In genomic region chr3:73787620-73788019, GRCh38 we compare ENCODE assay signal across 27 cellular contexts.
DNase-seq lines count a peak whose midpoint lies in the region; ATAC-seq and TF ChIP-seq lines count a peak whose summit lies in the region.
"Had no signal": no experiment of that assay in that cellular context is flagged by ENCODE, and none has a peak within 500 bp of the region (broad histone marks: within the 10 kb centered on the region; RNA-seq: fewer than 3 reads in every experiment).

No MANE protein-coding gene starts in this region.

- no peaks in the 10 kb centered on the region for H3K79me2 ChIP-seq in mammary epithelial cell (ENCODE audit: insufficient read depth, low read length)

- H3K4me1 ChIP-seq in mammary epithelial cell (ENCODE audit: insufficient read depth, low read length) (peaks cover 22% of the 10 kb centered on the region), breast epithelium (no peaks in the 10 kb centered on the region)
- H3K4me1 ChIP-seq: left lung had no signal

- no peaks in the 10 kb centered on the region for H3K9me3 Mint-ChIP-seq in chondrocyte (ENCODE audit: low read depth)
- H3K9me3 Mint-ChIP-seq: activated T-helper 1 cell treated with anti-CD3 and anti-CD28 coated beads, Interleukin-12 subunit alpha, Interleukin-12 subunit beta, Interleukin-2, Interleukin-4 antibody, amounts not matched to agents 30 ng/mL and 10 ng/mL and 1 ng/mL, durations not matched to agents 14 hours and 24 hours and 36 hours; stimulated activated naive CD8-positive, alpha-beta T cell treated with anti-CD3 and anti-CD28 coated beads, Interleukin-15, amount 100 ng/mL, for 72 hours had no signal

- peak overlapping the region; percentile 30 for H2AFZ ChIP-seq in mammary epithelial cell (ENCODE audit: low read depth, low read length)

- no peaks in the 10 kb centered on the region for H4K20me1 ChIP-seq in mammary epithelial cell (ENCODE audit: insufficient read depth, low read length)

- in situ Hi-C loops in mammary epithelial cell (cut with MboI; ENCODE audit: low sequenced_read_pairs in 2 of 2), result no loop called here

- H3K36me3 ChIP-seq in mammary epithelial cell (ENCODE audit: insufficient read depth, low read length) (no peaks in the 10 kb centered on the region), breast epithelium (no peaks in the 10 kb centered on the region)
- H3K36me3 ChIP-seq: left lung, ovary, tibial nerve had no signal

- dilution Hi-C loops in mammary epithelial cell (cut with HindIII; ENCODE audit: low sequenced_read_pairs), result no loop called here

- no peak overlapping the region for H3K4me2 ChIP-seq in mammary epithelial cell (ENCODE audit: insufficient read depth, low read depth, low read length)

- CTCF ChIA-PET in mammary epithelial cell (lab: Charles Lee; ENCODE audit: low non-redundant PET), result no interaction called here

- BruUV-seq in mammary epithelial cell (replicated peaks; lab: Mats Ljungman, UMichigan), result no TSS peak

- ATAC-seq in HG03342 (IDR thresholded peaks at IDR 0.05; ENCODE audit: unreplicated experiment) (no peak), GM19324 (IDR thresholded peaks at IDR 0.05; ENCODE audit: low FRiP score, unreplicated experiment) (no peak)
- ATAC-seq: foreskin keratinocyte; left lung; naive thymus-derived CD4-positive, alpha-beta T cell; stimulated activated naive CD8-positive, alpha-beta T cell treated with anti-CD3 and anti-CD28 coated beads, Interleukin-15, amount 100 ng/mL, for 72 hours had no signal

- H3K36me3 Mint-ChIP-seq in chondrocyte (ENCODE audit: low read depth), result no peaks in the 10 kb centered on the region
- H3K36me3 Mint-ChIP-seq: immature natural killer cell; naive thymus-derived CD4-positive, alpha-beta T cell had no signal

- no peak overlapping the region for H3K9ac ChIP-seq in mammary epithelial cell (ENCODE audit: insufficient read depth, low read length)

- H3K9me3 ChIP-seq in mammary epithelial cell (replicated peaks; ENCODE audit: insufficient read depth, low read length) (no peaks in the 10 kb centered on the region), breast epithelium (no peaks in the 10 kb centered on the region)
- H3K9me3 ChIP-seq: left lung, ovary, tibial nerve had no signal

- peak overlapping the region; percentile 17 for H3K27ac Mint-ChIP-seq in chondrocyte (ENCODE audit: unreplicated experiment)
- H3K27ac Mint-ChIP-seq: activated B cell treated with CpG ODN at 0.5 μM for 24 hours; activated T-helper 1 cell treated with anti-CD3 and anti-CD28 coated beads, Interleukin-12 subunit alpha, Interleukin-12 subunit beta, Interleukin-2, Interleukin-4 antibody, amounts not matched to agents 30 ng/mL and 10 ng/mL and 1 ng/mL, durations not matched to agents 14 hours and 24 hours and 36 hours; CD8-positive, alpha-beta memory T cell; immature natural killer cell; naive thymus-derived CD4-positive, alpha-beta T cell; stimulated activated naive CD8-positive, alpha-beta T cell treated with anti-CD3 and anti-CD28 coated beads, Interleukin-15, amount 100 ng/mL, for 72 hours had no signal

- intact Hi-C loops in mammary epithelial cell (cut with micrococcal nuclease) (loop anchor here (2.0 kb wide), 1 partner anchor 21 kb away; no protein-coding TSS in a partner anchor), breast epithelium (cut with DNase I; ENCODE audit: low total_unique reads) (no loop called here)

- H3K27me3 Mint-ChIP-seq in chondrocyte (ENCODE audit: low read depth), result no peaks in the 10 kb centered on the region
- H3K27me3 Mint-ChIP-seq: activated B cell treated with CpG ODN at 0.5 μM for 24 hours; naive thymus-derived CD4-positive, alpha-beta T cell; stimulated activated naive CD8-positive, alpha-beta T cell treated with anti-CD3 and anti-CD28 coated beads, Interleukin-15, amount 100 ng/mL, for 72 hours had no signal

- no peaks in the 10 kb centered on the region for H3K27me3 ChIP-seq in mammary epithelial cell (ENCODE audit: insufficient read depth, low read length)
- H3K27me3 ChIP-seq in breast epithelium, result no peaks in the 10 kb centered on the region
- H3K27me3 ChIP-seq: foreskin keratinocyte, left lung, ovary, tibial nerve had no signal

- H3K4me3 Mint-ChIP-seq in chondrocyte (ENCODE audit: unreplicated experiment), result no peak overlapping the region
- H3K4me3 Mint-ChIP-seq: activated B cell treated with CpG ODN at 0.5 μM for 24 hours; activated T-helper 1 cell treated with anti-CD3 and anti-CD28 coated beads, Interleukin-12 subunit alpha, Interleukin-12 subunit beta, Interleukin-2, Interleukin-4 antibody, amounts not matched to agents 30 ng/mL and 10 ng/mL and 1 ng/mL, durations not matched to agents 14 hours and 24 hours and 36 hours; CD8-positive, alpha-beta memory T cell; immature natural killer cell; naive thymus-derived CD4-positive, alpha-beta T cell; stimulated activated naive CD8-positive, alpha-beta T cell treated with anti-CD3 and anti-CD28 coated beads, Interleukin-15, amount 100 ng/mL, for 72 hours had no signal

- TF ChIP-seq POLR2A in breast epithelium (IDR thresholded peaks at IDR 0.05), result no peak

- no peak for TF ChIP-seq CTCF in mammary epithelial cell (conservative IDR thresholded peaks at IDR 0.05 in 1 of 2, IDR thresholded peaks at IDR 0.05 in 1 of 2; ENCODE audit: extremely low read depth in 1 of 2, insufficient read depth in 1 of 2, low read depth in 1 of 2, low read length in 2 of 2)
- no peak for TF ChIP-seq CTCF in breast epithelium (IDR thresholded peaks at IDR 0.05)
- TF ChIP-seq CTCF in chondrocyte (IDR thresholded peaks at IDR 0.05), result no peak

- no peak overlapping the region for H3K27ac ChIP-seq in mammary epithelial cell (ENCODE audit: insufficient read depth, low read depth, low read length)
- H3K27ac ChIP-seq in breast epithelium, result no peak overlapping the region
- H3K27ac ChIP-seq: foreskin keratinocyte, left lung, ovary, SK-N-MC had no signal

- H3K4me3 ChIP-seq in mammary epithelial cell (replicated peaks in 1 of 3; ENCODE audit: insufficient read depth in 1 of 3, low read depth in 2 of 3, low read length in 3 of 3) (no peak overlapping the region), breast epithelium (no peak overlapping the region)
- H3K4me3 ChIP-seq: left lung, ovary, SK-N-MC, tibial nerve had no signal

- peak; percentile 15 for DNase-seq in mammary epithelial cell
- DNase-seq in breast epithelium (ENCODE audit: low spot score in 2 of 2), result no peak
- DNase-seq in chondrocyte (ENCODE audit: low spot score), result no peak
- peak; percentile 75 for DNase-seq in kidney tubule cell (ENCODE audit: low spot score)
- DNase-seq in ureter (ENCODE audit: low spot score), result no peak
- DNase-seq in UCSD-AML1 (lab: John Stamatoyannopoulos, UW; ENCODE audit: unreplicated experiment), result no peak
- DNase-seq: 8988T; activated B cell treated with CpG ODN at 0.5 μM for 24 hours; activated naive CD4-positive, alpha-beta T cell treated with anti-CD3 and anti-CD28 coated beads, Interleukin-2, amount 50 U/mL, for 16 hours; aorta; CD8-positive, alpha-beta memory T cell; central memory CD4-positive, alpha-beta T cell; dermis blood vessel endothelial cell; DMS53; foreskin keratinocyte; immature natural killer cell; left lung; naive thymus-derived CD4-positive, alpha-beta T cell; NCI-H2171 treated with DMSO at 0.1 percent for 48 hours; NCI-H524 treated with DMSO at 0.1 percent for 48 hours; ovary; stimulated activated naive CD8-positive, alpha-beta T cell treated with anti-CD3 and anti-CD28 coated beads, Interleukin-15, amount 100 ng/mL, for 72 hours had no signal

- H3K4me1 Mint-ChIP-seq in chondrocyte (ENCODE audit: low read depth), result peaks cover 45% of the 10 kb centered on the region
- H3K4me1 Mint-ChIP-seq: activated B cell treated with CpG ODN at 0.5 μM for 24 hours; CD8-positive, alpha-beta memory T cell; immature natural killer cell; naive thymus-derived CD4-positive, alpha-beta T cell; stimulated activated naive CD8-positive, alpha-beta T cell treated with anti-CD3 and anti-CD28 coated beads, Interleukin-15, amount 100 ng/mL, for 72 hours had no signal

Comparison
In these comparisons a context has a peak if more than half of its experiments do, and no peak if none do; other contexts are left out.
1. DNase-seq: peak in mammary epithelial cell (single experiment) and kidney tubule cell (single experiment); none in breast epithelium (0 of 2), chondrocyte (single experiment), ureter (single experiment) and UCSD-AML1 (single experiment).